In genomic region chr19:47779524-47780214, GRCh38 we compare ENCODE assay signal across 9 cellular contexts. TPM values are rescaled to one million over a fixed set of nuclear protein-coding genes. Genes with fewer than 3 reads are reported as not detected.
A peak's percentile ranks its signal among the peaks of the same experiment; 100 is the strongest.
DNase-seq lines count a peak whose midpoint lies in the region; ATAC-seq, FAIRE-seq and TF ChIP-seq lines count a peak whose summit lies in the region.
"Had no signal": no experiment of that assay in that cellular context is flagged by ENCODE, and none has a peak within 500 bp of the region (broad histone marks: within the 10 kb centered on the region; RNA-seq: fewer than 3 reads in every experiment).

No MANE protein-coding gene starts in this region.

- POLR2A ChIA-PET in CD8-positive, alpha-beta T cell (lab: Charles Lee), result no interaction called here

- H3K9me3 Mint-ChIP-seq in CD8-positive, alpha-beta T cell, result no peaks in the 10 kb centered on the region

- H3K27me3 ChIP-seq in CD8-positive, alpha-beta T cell (ENCODE audit: insufficient read depth, low read length), result no peaks in the 10 kb centered on the region
- no peaks in the 10 kb centered on the region for H3K27me3 ChIP-seq in gastroesophageal sphincter
- H3K27me3 ChIP-seq in pancreas, result no peaks in the 10 kb centered on the region

- peak overlapping the region; percentile 93 for H3K4me3 Mint-ChIP-seq in CD8-positive, alpha-beta T cell

- H3K27ac Mint-ChIP-seq in CD8-positive, alpha-beta T cell, result peak overlapping the region; percentile 94

- no peak for ATAC-seq in CD8-positive, alpha-beta T cell
- ATAC-seq in gastroesophageal sphincter (peak; percentile 43), pancreas (peak in 2 of 4 donors; percentile 20 to 28), GM18517 (IDR thresholded peaks at IDR 0.05; ENCODE audit: unreplicated experiment) (no peak)

- intact Hi-C loops in CD8-positive, alpha-beta T cell (cut with DNase I, micrococcal nuclease), result no loop called here
- intact Hi-C loops in pancreas (cut with DNase I), result loop anchor here in 2 of 3 donors (10.0 kb wide), 1 partner anchor 65 kb away; the partner anchor contains the start of gene EHD2 (in 2 of the 2)

- H3K4me3 ChIP-seq in CD8-positive, alpha-beta T cell (ENCODE audit: low read depth, low read length), result peak overlapping the region; percentile 81
- H3K4me3 ChIP-seq in gastroesophageal sphincter, result peak overlapping the region; percentile 81 to 93
- H3K4me3 ChIP-seq in pancreas, result peak overlapping the region; percentile 74 to 89 (median 83)

- no peak overlapping the region for H3K27ac ChIP-seq in CD8-positive, alpha-beta T cell (ENCODE audit: low read depth, low read length)
- H3K27ac ChIP-seq in VCaP (peak overlapping the region; percentile 99; the same call in 1 of the 2 replicates), gastroesophageal sphincter (peak overlapping the region; percentile 93 to 98 (median 96)), pancreas (peak overlapping the region in 2 of 4 donors; percentile 98)

- H3K4me1 ChIP-seq in CD8-positive, alpha-beta T cell (ENCODE audit: insufficient read depth, low read length), result peaks cover 22% of the 10 kb centered on the region
- H3K4me1 ChIP-seq in gastroesophageal sphincter (peaks cover 3 to 69% (median 24%) of the 10 kb centered on the region in 3 donors), pancreas (peaks cover 0 to 23% (median 5%) of the 10 kb centered on the region in 3 donors)

- peaks cover 25% of the 10 kb centered on the region for H3K4me1 Mint-ChIP-seq in CD8-positive, alpha-beta T cell (ENCODE audit: low read depth)

- TF ChIP-seq POLR2A in gastroesophageal sphincter (IDR thresholded peaks at IDR 0.05), result peak; percentile 17

- no peak for DNase-seq in CD8-positive, alpha-beta T cell
- DNase-seq in pancreas (peak in 4 of 6 donors; percentile 38 to 66 (median 48)), HTR-8/SVneo (ENCODE audit: insufficient read length, low spot score) (no peak), NCI-H524 treated with DMSO at 0.1 percent for 48 hours (lab: John Stamatoyannopoulos, UW) (no peak)
- no peak for DNase-seq in central memory CD4-positive, alpha-beta T cell

- no peaks in the 10 kb centered on the region for H3K27me3 Mint-ChIP-seq in CD8-positive, alpha-beta T cell (ENCODE audit: low read depth)

- 12 to 25% methylated on average over 7 to 13 of the region's 24 CpGs for whole genome bisulfite sequencing in gastroesophageal sphincter (ENCODE audit: low coverage in 1 of 2), 2 donors
- WGBS in pancreas, 2 donors, result 31 to 32% methylated on average over 24 of the region's 24 CpGs

- no peaks in the 10 kb centered on the region for H3K36me3 ChIP-seq in CD8-positive, alpha-beta T cell (ENCODE audit: insufficient read depth, low read length)
- H3K36me3 ChIP-seq in gastroesophageal sphincter, result peaks cover 0 to 38% of the 10 kb centered on the region in 2 donors
- H3K36me3 ChIP-seq in pancreas, result no peaks in the 10 kb centered on the region

- no peak for TF ChIP-seq CTCF in CD8-positive, alpha-beta T cell (IDR thresholded peaks at IDR 0.05)
- TF ChIP-seq CTCF in VCaP (conservative IDR thresholded peaks at IDR 0.05) (no peak), gastroesophageal sphincter (IDR thresholded peaks at IDR 0.05) (no peak), pancreas (IDR thresholded peaks at IDR 0.05) (no peak)

- CTCF ChIA-PET in CD8-positive, alpha-beta T cell (lab: Charles Lee), result interaction anchor here (1.5 kb wide), 1 partner anchor 11 kb away, joined by 4 read pairs; no protein-coding TSS in a partner anchor

- FAIRE-seq in pancreas (lab: Jason Lieb, UNC) (no peak), HTR-8/SVneo (lab: Jason Lieb, UNC) (no peak)

- no peaks in the 10 kb centered on the region for H3K9me3 ChIP-seq in CD8-positive, alpha-beta T cell (ENCODE audit: low read length)
- H3K9me3 ChIP-seq in gastroesophageal sphincter, result no peaks in the 10 kb centered on the region
- no peaks in the 10 kb centered on the region for H3K9me3 ChIP-seq in pancreas

- TF ChIP-seq EP300 in gastroesophageal sphincter (IDR thresholded peaks at IDR 0.05), result no peak

- peaks cover 41% of the 10 kb centered on the region for H3K36me3 Mint-ChIP-seq in CD8-positive, alpha-beta T cell

RNA-seq across cellular contexts. Expression of gene SELENOW, which starts 1.2 kb away (rescaled TPM):
- 10 to 100 TPM; 64.9 to 68.1 TPM for total RNA-seq in CD8-positive, alpha-beta T cell
- total RNA-seq in gastroesophageal sphincter (1,000 to 10,000 TPM; 1,196 to 1,646 (median 1,370) TPM), pancreas (100 to 1,000 TPM in 1 of 6 donors, 10 to 100 TPM in 5; 55.4 to 139 (median 76.3) TPM)
- 100 to 1,000 TPM; 286 to 291 TPM for polyA plus RNA-seq in pancreas

RNA-seq across cellular contexts. Expression of gene TPRX1, which starts 24.7 kb away (rescaled TPM):
- not detected for total RNA-seq in CD8-positive, alpha-beta T cell
- not detected for total RNA-seq in gastroesophageal sphincter
- total RNA-seq in pancreas, result not detected
- polyA plus RNA-seq in pancreas, result not detected
- total RNA-seq: pulmonary artery endothelial cell had no signal

RNA-seq across cellular contexts. Expression of gene NOP53, which starts 34.3 kb away (rescaled TPM):
- 100 to 1,000 TPM; 924 to 926 TPM for total RNA-seq in CD8-positive, alpha-beta T cell
- total RNA-seq in gastroesophageal sphincter (100 to 1,000 TPM; 332 to 592 (median 362) TPM), pancreas (100 to 1,000 TPM; 297 to 510 (median 392) TPM)
- 100 to 1,000 TPM; 304 to 576 TPM for polyA plus RNA-seq in pancreas

RNA-seq across cellular contexts. Expression of gene CRX, which starts 42.1 kb away (rescaled TPM):
- not detected for total RNA-seq in CD8-positive, alpha-beta T cell
- total RNA-seq in gastroesophageal sphincter (not detected), pancreas (not detected)
- polyA plus RNA-seq in pancreas, result not detected
- total RNA-seq: pulmonary artery endothelial cell had no signal

Comparison
In these comparisons a context has a peak if more than half of its experiments do, and no peak if none do; other contexts are left out.
1. DNase-seq: peak in pancreas (4 of 6); none in CD8-positive, alpha-beta T cell (0 of 7), HTR-8/SVneo (single experiment), NCI-H524 treated with DMSO at 0.1 percent for 48 hours (single experiment) and central memory CD4-positive, alpha-beta T cell (single experiment).
2. RNA of gene SELENOW, which starts 1.2 kb away (total RNA-seq): 1,196 to 1,646 TPM in gastroesophageal sphincter; 55.4 to 139 TPM in pancreas and 64.9 to 68.1 TPM in CD8-positive, alpha-beta T cell; every median in the first group is over 4 times any median in the second.
3. intact Hi-C loops: an anchor here in pancreas (10.0 kb wide); none called in CD8-positive, alpha-beta T cell.
4. Peak in every context shown above with its lines, with median percentiles within 50 percentile points of each other: H3K4me3 ChIP-seq.